Comparison of ENCODE assay signal across 9 cellular contexts in the genomic region with DNA sequence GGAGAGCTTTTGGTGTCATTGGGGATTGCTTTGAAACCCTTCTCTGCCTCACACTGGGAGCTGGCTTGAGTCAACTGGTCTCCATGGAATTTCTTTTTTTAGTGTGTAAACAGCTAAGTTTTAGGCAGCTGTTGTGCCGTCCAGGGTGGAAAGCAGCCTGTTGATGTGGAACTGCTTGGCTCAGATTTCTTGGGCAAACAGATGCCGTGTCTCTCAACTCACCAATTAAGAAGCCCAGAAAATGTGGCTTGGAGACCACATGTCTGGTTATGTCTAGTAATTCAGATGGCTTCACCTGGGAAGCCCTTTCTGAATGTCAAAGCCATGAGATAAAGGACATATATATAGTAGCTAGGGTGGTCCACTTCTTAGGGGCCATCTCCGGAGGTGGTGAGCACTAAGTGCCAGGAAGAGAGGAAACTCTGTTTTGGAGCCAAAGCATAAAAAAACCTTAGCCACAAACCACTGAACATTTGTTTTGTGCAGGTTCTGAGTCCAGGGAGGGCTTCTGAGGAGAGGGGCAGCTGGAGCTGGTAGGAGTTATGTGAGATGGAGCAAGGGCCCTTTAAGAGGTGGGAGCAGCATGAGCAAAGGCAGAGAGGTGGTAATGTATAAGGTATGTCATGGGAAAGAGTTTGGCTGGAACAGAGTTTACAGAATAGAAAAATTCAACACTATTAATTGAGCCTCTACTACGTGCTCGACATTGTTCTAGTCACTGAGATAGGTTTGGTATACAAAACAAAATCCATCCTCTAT. TPM values are rescaled to one million over a fixed set of nuclear protein-coding genes. Genes with fewer than 3 reads are reported as not detected.
DNase-seq lines count a peak whose midpoint lies in the region; ATAC-seq and TF ChIP-seq lines count a peak whose summit lies in the region.
"Had no signal": no experiment of that assay in that cellular context is flagged by ENCODE, and none has a peak within 500 bp of the region (broad histone marks: within the 10 kb centered on the region; RNA-seq: fewer than 3 reads in every experiment).

No MANE protein-coding gene starts in this region.

- peaks cover 34% of the 10 kb centered on the region for H3K4me1 ChIP-seq in skeletal muscle satellite cell (ENCODE audit: control insufficient read depth, insufficient read depth, low read length)

- H3K27ac Mint-ChIP-seq in natural killer cell (no peak overlapping the region), type B pancreatic cell (no peak overlapping the region)
- H3K27ac Mint-ChIP-seq: activated CD4-positive, alpha-beta memory T cell treated with anti-CD3 and anti-CD28 coated beads for 36 hours had no signal

- H3K36me3 ChIP-seq in skeletal muscle satellite cell (ENCODE audit: insufficient read depth, low read length) = no peaks in the 10 kb centered on the region

- H3K4me3 ChIP-seq in fibroblast of pulmonary artery (replicated peaks; ENCODE audit: low read depth, low read length) = no peak overlapping the region
- peak overlapping the region; percentile 45 for H3K4me3 ChIP-seq in skeletal muscle satellite cell (ENCODE audit: low read length)

- intact Hi-C loops in natural killer cell (cut with micrococcal nuclease) = no loop called here

- H3K9me3 ChIP-seq in skeletal muscle satellite cell (replicated peaks; ENCODE audit: low read length) = no peaks in the 10 kb centered on the region

- peak overlapping the region; percentile 73 for H3K4me2 ChIP-seq in skeletal muscle satellite cell (ENCODE audit: low read length)

- H3K36me3 Mint-ChIP-seq in natural killer cell (no peaks in the 10 kb centered on the region), type B pancreatic cell (no peaks in the 10 kb centered on the region)
- H3K36me3 Mint-ChIP-seq: activated CD4-positive, alpha-beta memory T cell treated with anti-CD3 and anti-CD28 coated beads for 36 hours had no signal

- peaks cover 2% of the 10 kb centered on the region for H3K27me3 ChIP-seq in skeletal muscle satellite cell (ENCODE audit: control insufficient read depth, insufficient read depth, low read length)

- DNase-seq in EH (ENCODE audit: low read depth) (peak; percentile 68), NCI-H2171 treated with DMSO at 0.1 percent for 48 hours (lab: John Stamatoyannopoulos, UW) (peak; percentile 97), fibroblast of pulmonary artery (ENCODE audit: low read depth) (peak; percentile 76), natural killer cell (no peak), GOT3 (lab: John Stamatoyannopoulos, UW) (no peak), type B pancreatic cell (ENCODE audit: extremely low spot score, unreplicated experiment) (no peak)
- DNase-seq: activated CD4-positive, alpha-beta memory T cell treated with anti-CD3 and anti-CD28 coated beads for 36 hours had no signal

- peak overlapping the region; percentile 37 for H3K9ac ChIP-seq in skeletal muscle satellite cell (ENCODE audit: low read depth, low read length)

- H3K4me1 Mint-ChIP-seq in natural killer cell (peaks cover 0 to 14% of the 10 kb centered on the region in 2 donors), type B pancreatic cell (ENCODE audit: unreplicated experiment) (peaks cover 30% of the 10 kb centered on the region)

- H3K4me3 Mint-ChIP-seq in natural killer cell = no peak overlapping the region
- H3K4me3 Mint-ChIP-seq in type B pancreatic cell = no peak overlapping the region
- H3K4me3 Mint-ChIP-seq: activated CD4-positive, alpha-beta memory T cell treated with anti-CD3 and anti-CD28 coated beads for 36 hours had no signal

- no peaks in the 10 kb centered on the region for H3K9me3 Mint-ChIP-seq in natural killer cell
- no peaks in the 10 kb centered on the region for H3K9me3 Mint-ChIP-seq in type B pancreatic cell
- H3K9me3 Mint-ChIP-seq: activated CD4-positive, alpha-beta memory T cell treated with anti-CD3 and anti-CD28 coated beads for 36 hours had no signal

- ATAC-seq in GM21381 (IDR thresholded peaks at IDR 0.05; ENCODE audit: unreplicated experiment) (no peak), natural killer cell (no peak)

- TF ChIP-seq CTCF in fibroblast of pulmonary artery (IDR thresholded peaks at IDR 0.05; ENCODE audit: low read length, missing control alignments) (no peak), natural killer cell (IDR thresholded peaks at IDR 0.05) (no peak), type B pancreatic cell (conservative IDR thresholded peaks at IDR 0.05) (no peak)

- H3K27me3 Mint-ChIP-seq in natural killer cell (ENCODE audit: low read depth in 2 of 2) (peaks cover 0 to 2% of the 10 kb centered on the region in 2 donors), type B pancreatic cell (peaks cover 3% of the 10 kb centered on the region)
- H3K27me3 Mint-ChIP-seq: activated CD4-positive, alpha-beta memory T cell treated with anti-CD3 and anti-CD28 coated beads for 36 hours had no signal

RNA-seq across cellular contexts. Expression of a gene that starts 31.2 kb away (rescaled TPM):
- total RNA-seq in skeletal muscle satellite cell (2012; rRNA removed) = 182 and 211 TPM in 2 replicates
- total RNA-seq in natural killer cell = 100 to 1,000 TPM; 445 to 526 (median 447) TPM
- total RNA-seq in type B pancreatic cell (ENCODE audit: low replicate concordance) = 361 and 455 TPM in 2 replicates

RNA-seq across cellular contexts. Expression of a gene that starts 53.2 kb away (rescaled TPM):
- 183 and 300 TPM in 2 replicates for total RNA-seq in skeletal muscle satellite cell (2012; rRNA removed)
- total RNA-seq in natural killer cell = 10 to 100 TPM; 19.1 to 40.7 (median 25.4) TPM
- total RNA-seq in type B pancreatic cell (ENCODE audit: low replicate concordance) = 76.3 and 185 TPM in 2 replicates

Comparison
In these comparisons a context has a peak if more than half of its experiments do, and no peak if none do; other contexts are left out.
1. DNase-seq: peak in EH (single experiment), NCI-H2171 treated with DMSO at 0.1 percent for 48 hours (single experiment) and fibroblast of pulmonary artery (single experiment); none in natural killer cell (single experiment), GOT3 (single experiment) and type B pancreatic cell (single experiment).